ENCODE assay signal across 21 cellular contexts in the genomic region with DNA sequence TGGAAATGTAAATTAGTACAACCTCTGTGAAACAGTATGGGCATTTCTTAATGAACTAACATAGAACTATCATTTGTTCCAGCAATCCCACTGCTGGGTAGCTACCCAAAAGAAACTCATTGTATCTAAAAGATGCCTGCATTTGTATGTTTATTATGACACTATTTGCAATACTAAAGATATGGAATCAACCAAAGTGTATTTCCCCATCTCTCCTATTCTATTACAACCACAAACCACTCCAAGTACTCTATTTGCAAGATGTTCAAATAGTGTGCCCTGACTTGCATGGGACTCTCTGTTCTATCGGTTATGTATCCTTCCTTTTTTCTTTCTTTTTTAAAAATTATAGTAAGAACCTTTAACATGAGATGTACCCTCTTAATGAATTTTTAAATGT.
"Had no signal": no experiment of that assay in that cellular context is flagged by ENCODE, and none has a peak within 500 bp of the region (broad histone marks: within the 10 kb centered on the region; RNA-seq: fewer than 3 reads in every experiment).

No MANE protein-coding gene starts in this region.

- H3K36me3 ChIP-seq: left ventricle myocardium inferior, ovary, right atrium auricular region, right lobe of liver, stomach, thyroid gland, upper lobe of right lung had no signal

- H3K27me3 ChIP-seq: ovary, right atrium auricular region, right lobe of liver, stomach, testis, thyroid gland, upper lobe of right lung had no signal

- ATAC-seq: naive thymus-derived CD4-positive, alpha-beta T cell; natural killer cell treated with Interleukin-12 subunit alpha and Interleukin-12 subunit beta and Interleukin-15 and Interleukin-18, amount 100 ng/mL, for 72 hours; right lobe of liver; stimulated activated naive B cell treated with anti-CD40 and anti-IgM and Interleukin-4, amounts not matched to agents 10 μg/mL and 1 μg/mL and 100 μg/mL, for 72 hours; stimulated activated naive CD8-positive, alpha-beta T cell treated with anti-CD3 and anti-CD28 coated beads, Interleukin-15, Interleukin-2, amounts not matched to agents 100 U/mL and 50 U/mL, for 24 hours; upper lobe of right lung had no signal

- H3K9me3 ChIP-seq: left ventricle myocardium inferior, ovary, right atrium auricular region, right lobe of liver, stomach, testis, thyroid gland, upper lobe of right lung had no signal

- H3K27ac ChIP-seq: left ventricle myocardium inferior, ovary, right atrium auricular region, right lobe of liver, skin epidermis, stomach, testis, thyroid gland, upper lobe of right lung had no signal

- DNase-seq: islet precursor cell; left ventricle myocardium inferior; mesendoderm; naive thymus-derived CD4-positive, alpha-beta T cell; ovary; right lobe of liver; stimulated activated CD4-positive, alpha-beta T cell treated with anti-CD3 and anti-CD28 coated beads, Interleukin-12 subunit alpha, Interleukin-12 subunit beta, amount 100 ng/mL, for 4 hours; stimulated activated CD4-positive, alpha-beta T cell treated with anti-CD3 and anti-CD28 coated beads, Interleukin-15, amount 100 ng/mL, for 24 hours; stimulated activated CD4-positive, alpha-beta T cell treated with anti-CD3 and anti-CD28 coated beads, Interleukin-2, amount 100 ng/mL, for 24 hours; stimulated activated CD4-positive, alpha-beta T cell treated with anti-CD3 and anti-CD28 coated beads, Interleukin-4, amount 100 ng/mL, for 1 hour; stimulated activated naive B cell treated with anti-CD40 and anti-IgM and Interleukin-4, amounts not matched to agents 10 μg/mL and 1 μg/mL and 100 μg/mL, for 72 hours; stimulated activated naive CD8-positive, alpha-beta T cell treated with anti-CD3 and anti-CD28 coated beads, Interleukin-15, Interleukin-2, amounts not matched to agents 100 U/mL and 50 U/mL, for 24 hours; stomach; testis; thyroid gland; trophoblast cell; upper lobe of right lung had no signal

- H3K4me3 ChIP-seq: left ventricle myocardium inferior, lung, ovary, right atrium auricular region, right lobe of liver, skin epidermis, stomach, testis, thyroid gland, upper lobe of right lung had no signal

- H3K4me1 ChIP-seq: left ventricle myocardium inferior, right atrium auricular region, right lobe of liver, stomach, testis, thyroid gland, upper lobe of right lung had no signal
